1 cellular context compared by ENCODE assay signal in the genomic region with DNA sequence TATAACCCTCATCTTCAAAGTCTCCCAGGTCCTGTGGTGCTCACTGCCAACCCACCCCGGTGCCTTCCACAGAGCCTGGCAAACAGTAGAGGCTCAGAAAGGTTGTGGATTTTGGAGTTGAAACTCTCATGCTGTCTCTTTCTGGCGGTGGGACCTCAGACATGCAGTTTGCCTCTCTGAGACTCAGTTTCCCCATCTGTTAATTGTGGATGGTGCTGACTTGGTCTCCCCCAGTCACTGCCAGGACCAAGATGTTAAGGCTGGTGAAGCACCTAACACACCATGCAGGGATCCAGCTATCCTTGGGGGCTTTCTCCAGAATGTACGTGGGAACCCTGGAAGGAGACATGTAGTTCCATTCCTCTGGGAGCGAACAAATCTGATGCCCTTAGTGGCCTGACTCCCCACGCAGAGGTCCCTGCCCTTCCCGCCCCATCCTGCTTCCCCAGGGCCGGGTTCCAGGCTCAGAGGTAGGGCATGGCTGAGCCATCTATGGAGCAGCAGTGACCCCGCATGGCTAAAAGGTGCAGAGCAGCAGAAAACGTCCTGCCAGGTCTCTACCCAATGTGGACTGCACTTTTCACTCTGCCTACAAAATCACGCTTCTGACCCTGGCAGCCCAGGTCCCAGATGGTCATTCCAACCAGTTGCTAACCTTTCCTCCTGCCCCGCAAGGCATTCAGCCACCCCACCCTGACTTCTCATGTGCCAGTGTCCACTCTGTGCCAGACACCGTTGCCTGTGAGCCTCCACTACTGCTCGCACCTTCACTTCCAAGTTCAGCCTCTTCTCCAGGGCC.
TF ChIP-seq lines count a peak whose summit lies in the region.

No MANE protein-coding gene starts in this region.

TF ChIP-seq in endothelial cell of umbilical vein, 7 proteins besides CTCF, POLR2A, EP300 and RAD21:
- TF ChIP-seq MYC (IDR thresholded peaks at IDR 0.05; ENCODE audit: low read depth, low read length) (no peak), JUN (IDR thresholded peaks at IDR 0.05; ENCODE audit: borderline replicate concordance, insufficient read depth, insufficient read length, low read depth) (no peak), GATA2 (IDR thresholded peaks at IDR 0.05; ENCODE audit: insufficient read depth, insufficient read length, low read depth, low read length) (no peak), FOS (IDR thresholded peaks at IDR 0.05; ENCODE audit: borderline replicate concordance, insufficient read depth, low read length) (no peak), EZH2 (IDR thresholded peaks at IDR 0.05; ENCODE audit: borderline replicate concordance, low read depth, low read length, severe bottlenecking) (no peak), POLR2AphosphoS5 (IDR thresholded peaks at IDR 0.05; ENCODE audit: insufficient read depth, low read depth, low read length) (no peak)
- TF ChIP-seq, protein P1, sequence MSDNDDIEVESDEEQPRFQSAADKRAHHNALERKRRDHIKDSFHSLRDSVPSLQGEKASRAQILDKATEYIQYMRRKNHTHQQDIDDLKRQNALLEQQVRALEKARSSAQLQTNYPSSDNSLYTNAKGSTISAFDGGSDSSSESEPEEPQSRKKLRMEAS (IDR thresholded peaks at IDR 0.05; ENCODE audit: insufficient read depth, insufficient read length) = no peak
TF ChIP-seq in endothelial cell of umbilical vein: peak in this region for 0.
